10 cellular contexts compared by ENCODE assay signal in the genomic region with DNA sequence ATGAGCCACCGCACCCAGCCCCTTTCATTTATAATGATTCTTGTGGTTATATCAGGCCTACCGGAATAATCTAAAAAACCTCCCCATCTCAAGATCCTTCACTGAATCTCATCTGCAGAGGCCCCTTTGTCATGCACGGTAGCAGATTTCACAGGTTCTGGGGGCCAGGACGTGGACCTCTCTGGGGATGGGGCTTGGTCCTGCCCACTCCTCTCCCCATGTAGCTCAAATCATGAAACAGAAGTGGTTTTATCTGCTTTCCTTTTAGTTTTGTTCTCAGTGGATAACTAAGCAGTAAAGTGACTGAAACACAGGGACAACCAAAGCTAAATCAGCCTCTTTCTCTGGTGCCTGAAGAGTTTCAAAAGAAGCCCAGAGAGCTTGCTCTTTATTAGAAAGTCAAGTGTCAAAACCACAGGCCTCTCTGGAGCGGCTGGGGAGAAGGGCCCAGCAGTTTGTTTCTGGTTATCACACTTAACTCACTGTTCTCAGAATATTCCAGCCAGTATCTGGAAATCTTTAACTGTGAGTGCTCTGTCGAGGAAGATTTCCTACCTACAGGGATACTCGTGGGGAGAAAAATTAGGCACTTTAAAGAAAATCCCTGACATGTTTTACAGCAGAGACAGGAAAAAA.
DNase-seq lines count a peak whose midpoint lies in the region; ATAC-seq, FAIRE-seq and TF ChIP-seq lines count a peak whose summit lies in the region.
"Had no signal": no experiment of that assay in that cellular context is flagged by ENCODE, and none has a peak within 500 bp of the region (broad histone marks: within the 10 kb centered on the region; RNA-seq: fewer than 3 reads in every experiment).

No MANE protein-coding gene starts in this region.

- peak overlapping the region; percentile 65 to 86 (median 74) for H3K27ac Mint-ChIP-seq in immature natural killer cell

- ATAC-seq in GM18498 (IDR thresholded peaks at IDR 0.05; ENCODE audit: unreplicated experiment) (peak; percentile 96), GM21619 (IDR thresholded peaks at IDR 0.05; ENCODE audit: unreplicated experiment) (peak; percentile 92), HG03558 (IDR thresholded peaks at IDR 0.05; ENCODE audit: extremely low read depth, unreplicated experiment) (peak; percentile 52)

- H3K36me3 ChIP-seq in vagina, result no peaks in the 10 kb centered on the region

- no peak for TF ChIP-seq CTCF in vagina (IDR thresholded peaks at IDR 0.05)

- H3K4me3 Mint-ChIP-seq in immature natural killer cell, result peak overlapping the region; percentile 47 to 80 (median 70)
- H3K4me3 Mint-ChIP-seq: activated B cell treated with CpG ODN at 0.5 μM for 24 hours had no signal

- DNase-seq in immature natural killer cell (peak in 2 of 3 donors; percentile 12 to 27), vagina (ENCODE audit: extremely low spot score in 2 of 2) (no peak), urothelium cell line (ENCODE audit: low spot score) (no peak), NCI-H1930 (lab: John Stamatoyannopoulos, UW) (no peak), occipital lobe (lab: John Stamatoyannopoulos, UW) (no peak)
- DNase-seq: activated B cell treated with CpG ODN at 0.5 μM for 24 hours, NCI-H510A had no signal

- peaks cover 0 to 1% (median 0%) of the 10 kb centered on the region in 3 donors for H3K27me3 Mint-ChIP-seq in immature natural killer cell (ENCODE audit: low read depth in 3 of 3)
- H3K27me3 Mint-ChIP-seq: activated B cell treated with CpG ODN at 0.5 μM for 24 hours had no signal

- H3K36me3 Mint-ChIP-seq in immature natural killer cell, result no peaks in the 10 kb centered on the region

- no peaks in the 10 kb centered on the region for H3K9me3 Mint-ChIP-seq in immature natural killer cell
- H3K9me3 Mint-ChIP-seq: activated B cell treated with CpG ODN at 0.5 μM for 24 hours had no signal

- no peaks in the 10 kb centered on the region for H3K27me3 ChIP-seq in vagina

- H3K4me1 Mint-ChIP-seq in immature natural killer cell, result peaks cover 35 to 41% of the 10 kb centered on the region in 2 donors
- H3K4me1 Mint-ChIP-seq: activated B cell treated with CpG ODN at 0.5 μM for 24 hours had no signal

- no peak overlapping the region for H3K4me3 ChIP-seq in vagina

- intact Hi-C loops in vagina (cut with DNase I), result no loop called here

- FAIRE-seq in urothelium cell line (lab: Jason Lieb, UNC), result no peak

- H3K27ac ChIP-seq in vagina, result no peak overlapping the region

- H3K4me1 ChIP-seq in vagina, result peaks cover 14% of the 10 kb centered on the region

- no peaks in the 10 kb centered on the region for H3K9me3 ChIP-seq in vagina

- no peak for TF ChIP-seq POLR2A in vagina (IDR thresholded peaks at IDR 0.05)

Comparison
In these comparisons a context has a peak if more than half of its experiments do, and no peak if none do; other contexts are left out.
1. DNase-seq: peak in immature natural killer cell (2 of 3); none in vagina (0 of 2), urothelium cell line (single experiment), NCI-H1930 (0 of 2) and occipital lobe (single experiment).
2. Peak in every context shown above with its lines, with median percentiles within 50 percentile points of each other: ATAC-seq.